ENCODE assay signal across 8 cellular contexts in the genomic region with DNA sequence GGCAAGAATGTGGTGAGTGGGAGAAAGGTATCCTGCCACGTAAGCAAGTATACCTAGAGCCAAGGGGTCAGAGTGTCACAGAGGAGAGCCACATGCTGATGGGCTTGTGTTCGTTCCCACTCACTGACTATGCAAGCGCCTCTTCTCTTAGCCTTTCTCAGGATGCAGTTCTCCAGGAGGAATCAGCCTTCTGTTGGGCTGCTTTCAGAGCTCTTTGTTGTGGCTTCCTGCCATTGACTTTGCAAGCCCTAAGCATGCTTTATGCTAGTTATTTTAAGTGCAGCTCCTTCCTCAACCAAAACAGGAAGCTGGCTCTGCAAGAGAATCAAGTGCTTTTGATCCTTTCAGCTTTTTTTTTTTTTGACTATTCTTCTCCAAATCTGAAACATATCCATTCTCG.
DNase-seq lines count a peak whose midpoint lies in the region; ATAC-seq and TF ChIP-seq lines count a peak whose summit lies in the region.

No MANE protein-coding gene starts in this region.

- H3F3A ChIP-seq in GM23338 (replicated peaks; ENCODE audit: low read depth), result peaks cover 14% of the 10 kb centered on the region; the same call in 1 of the 2 replicates

- H3K4me1 ChIP-seq in GM23338 (ENCODE audit: insufficient read depth), result peaks cover 17% of the 10 kb centered on the region
- peaks cover 52% of the 10 kb centered on the region for H3K4me1 ChIP-seq in SJSA1 (replicated peaks)
- H3K4me1 ChIP-seq in trophoblast cell (ENCODE audit: control insufficient read depth in 1 of 2, insufficient read depth in 2 of 2, low read length in 2 of 2), result no peaks in the 10 kb centered on the region
- H3K4me1 ChIP-seq in testis, result no peaks in the 10 kb centered on the region

- no peak overlapping the region for H3K4me3 ChIP-seq in GM23338
- no peak overlapping the region for H3K4me3 ChIP-seq in SJSA1
- H3K4me3 ChIP-seq in dorsolateral prefrontal cortex, result peak overlapping the region in 2 of 59 donors; percentile 1 to 19
- H3K4me3 ChIP-seq in trophoblast cell (ENCODE audit: low read depth, low read length), result no peak overlapping the region
- H3K4me3 ChIP-seq in testis, result no peak overlapping the region

- H3K27me3 ChIP-seq in GM23338 (ENCODE audit: insufficient read depth), result no peaks in the 10 kb centered on the region
- no peaks in the 10 kb centered on the region for H3K27me3 ChIP-seq in SJSA1 (replicated peaks)
- H3K27me3 ChIP-seq in dorsolateral prefrontal cortex, result no peaks in the 10 kb centered on the region
- H3K27me3 ChIP-seq in trophoblast cell (ENCODE audit: insufficient read depth, low read length), result no peaks in the 10 kb centered on the region
- H3K27me3 ChIP-seq in testis, result no peaks in the 10 kb centered on the region

- H3K4me2 ChIP-seq in GM23338 (no peak overlapping the region), trophoblast cell (ENCODE audit: low read length) (no peak overlapping the region)

- H4K8ac ChIP-seq in trophoblast cell (ENCODE audit: low read depth, low read length), result no peak overlapping the region

- WGBS in trophoblast cell (ENCODE audit: extremely low coverage, insufficient coverage, insufficient read length), result no CpG with 5 or more reads among the region's 4 CpGs
- WGBS in testis, 2 donors, result 63 to 72% methylated on average over 4 of the region's 4 CpGs

- peak overlapping the region; percentile 3 for H3K9ac ChIP-seq in trophoblast cell (ENCODE audit: low read length)

- no peak overlapping the region for H2AK5ac ChIP-seq in trophoblast cell (ENCODE audit: low read length)

- no peak overlapping the region for H4K91ac ChIP-seq in trophoblast cell (ENCODE audit: low read depth, low read length)

- no peaks in the 10 kb centered on the region for H3K9me2 ChIP-seq in GM23338 (ENCODE audit: insufficient read depth)

- H3K79me1 ChIP-seq in trophoblast cell (ENCODE audit: low read length), result no peaks in the 10 kb centered on the region

- H3K9me3 Mint-ChIP-seq in GM23338, result peaks cover 4% of the 10 kb centered on the region

- peaks cover 21% of the 10 kb centered on the region for H3K4me1 Mint-ChIP-seq in GM23338

- peak overlapping the region; percentile 91 for H3K27ac Mint-ChIP-seq in GM23338

- H3K27ac ChIP-seq in GM23338 (ENCODE audit: low read depth), result peak overlapping the region; percentile 96
- H3K27ac ChIP-seq in SJSA1, result no peak overlapping the region
- peak overlapping the region in 54 of 59 donors; percentile 2 to 89 (median 68) for H3K27ac ChIP-seq in dorsolateral prefrontal cortex
- H3K27ac ChIP-seq in trophoblast cell (ENCODE audit: low read depth, low read length), result no peak overlapping the region
- no peak overlapping the region for H3K27ac ChIP-seq in testis

- DNase-seq in GM23338 (ENCODE audit: low spot score) (peak; percentile 78), SJSA1 (ENCODE audit: low read depth in 1 of 2, low spot score in 2 of 2) (peak; percentile 53 to 63), dorsolateral prefrontal cortex (peak in 3 of 10 donors; percentile 5 to 55 (median 47)), trophoblast cell (no peak), NCI-H524 treated with DMSO at 0.1 percent for 48 hours (lab: John Stamatoyannopoulos, UW) (no peak), posterior vena cava (ENCODE audit: low spot score) (no peak), NCI-H2107 treated with DMSO at 0.1 percent for 48 hours (lab: John Stamatoyannopoulos, UW; ENCODE audit: unreplicated experiment) (no peak), testis (no peak)

- H3K23ac ChIP-seq in trophoblast cell (ENCODE audit: low read length), result no peak overlapping the region

- no peak overlapping the region for H3K4me3 Mint-ChIP-seq in GM23338

- H3K4ac ChIP-seq in trophoblast cell (ENCODE audit: low read depth, low read length), result no peak overlapping the region

- no peak overlapping the region for H2BK5ac ChIP-seq in trophoblast cell (ENCODE audit: low read depth, low read length, poor library complexity)

- no peaks in the 10 kb centered on the region for H3K27me3 Mint-ChIP-seq in GM23338 (ENCODE audit: insufficient read depth, low read depth, poor library complexity)

- H3K9me3 ChIP-seq in SJSA1 (replicated peaks) (no peaks in the 10 kb centered on the region), trophoblast cell (ENCODE audit: insufficient read depth, low read depth, low read length) (no peaks in the 10 kb centered on the region), testis (no peaks in the 10 kb centered on the region)

- ATAC-seq in GM23338, result peak; percentile 85

- intact Hi-C loops in dorsolateral prefrontal cortex (cut with DNase I) (no loop called here), posterior vena cava (cut with DNase I) (no loop called here), testis (cut with DNase I; ENCODE audit: low total_unique reads) (no loop called here)

- H3K14ac ChIP-seq in trophoblast cell (ENCODE audit: low read length), result no peak overlapping the region

- H4K20me1 ChIP-seq in GM23338 (replicated peaks; ENCODE audit: insufficient read depth), result no peaks in the 10 kb centered on the region

- H3K79me2 ChIP-seq in GM23338 (replicated peaks; ENCODE audit: insufficient read depth) (no peaks in the 10 kb centered on the region), trophoblast cell (ENCODE audit: control insufficient read depth, insufficient read depth, low read length, poor library complexity) (no peaks in the 10 kb centered on the region)

- no peaks in the 10 kb centered on the region for H3K36me3 ChIP-seq in GM23338 (ENCODE audit: insufficient read depth)
- H3K36me3 ChIP-seq in SJSA1, result peaks cover 8% of the 10 kb centered on the region
- H3K36me3 ChIP-seq in trophoblast cell (ENCODE audit: control insufficient read depth in 1 of 2, insufficient read depth in 2 of 2, low read length in 2 of 2), result no peaks in the 10 kb centered on the region
- no peaks in the 10 kb centered on the region for H3K36me3 ChIP-seq in testis (ENCODE audit: low read depth, missing control alignments)

- no peak overlapping the region for H2BK120ac ChIP-seq in trophoblast cell (ENCODE audit: insufficient read depth, low read length, poor library complexity)

- no peak overlapping the region for H2BK12ac ChIP-seq in trophoblast cell (ENCODE audit: low read length)

- TF ChIP-seq POLR2A in testis (IDR thresholded peaks at IDR 0.05), result no peak

- no peak overlapping the region for H4K12ac ChIP-seq in trophoblast cell (ENCODE audit: low read depth, low read length)

- H2AFZ ChIP-seq in GM23338 (no peak overlapping the region), trophoblast cell (ENCODE audit: insufficient read depth, low read length, poor library complexity) (no peak overlapping the region)

- TF ChIP-seq CTCF in GM23338 (conservative IDR thresholded peaks at IDR 0.05; ENCODE audit: low read depth in 2 of 2) (no peak), dorsolateral prefrontal cortex (IDR thresholded peaks at IDR 0.05 in 54 of 56, conservative IDR thresholded peaks at IDR 0.05 in 2 of 56; ENCODE audit: low read depth in 1 of 56, partially characterized antibody in 56 of 56) (peak in 1 of 56 donors; percentile 13), testis (IDR thresholded peaks at IDR 0.05) (no peak)

- no peak overlapping the region for H3K18ac ChIP-seq in trophoblast cell (ENCODE audit: low read length)

- H3K36me3 Mint-ChIP-seq in GM23338 (ENCODE audit: low read depth), result peaks cover 22% of the 10 kb centered on the region

TF ChIP-seq in GM23338, 12 proteins besides CTCF, POLR2A, EP300 and RAD21 (continues in another document):
- TF ChIP-seq NANOG (IDR thresholded peaks at IDR 0.05; ENCODE audit: borderline replicate concordance) (peak; percentile 25; the same call in 1 of the 2 replicates), EZH2 (IDR thresholded peaks at IDR 0.05; ENCODE audit: low read depth, unreplicated experiment) (no peak)
- TF ChIP-seq, protein P1, sequence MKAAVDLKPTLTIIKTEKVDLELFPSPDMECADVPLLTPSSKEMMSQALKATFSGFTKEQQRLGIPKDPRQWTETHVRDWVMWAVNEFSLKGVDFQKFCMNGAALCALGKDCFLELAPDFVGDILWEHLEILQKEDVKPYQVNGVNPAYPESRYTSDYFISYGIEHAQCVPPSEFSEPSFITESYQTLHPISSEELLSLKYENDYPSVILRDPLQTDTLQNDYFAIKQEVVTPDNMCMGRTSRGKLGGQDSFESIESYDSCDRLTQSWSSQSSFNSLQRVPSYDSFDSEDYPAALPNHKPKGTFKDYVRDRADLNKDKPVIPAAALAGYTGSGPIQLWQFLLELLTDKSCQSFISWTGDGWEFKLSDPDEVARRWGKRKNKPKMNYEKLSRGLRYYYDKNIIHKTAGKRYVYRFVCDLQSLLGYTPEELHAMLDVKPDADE (IDR thresholded peaks at IDR 0.05), result peak; percentile 61

Comparison
In these comparisons a context has a peak if more than half of its experiments do, and no peak if none do; other contexts are left out.
1. DNase-seq: peak in GM23338 (single experiment) and SJSA1 (2 of 2); none in trophoblast cell (0 of 2), NCI-H524 treated with DMSO at 0.1 percent for 48 hours (single experiment), posterior vena cava (single experiment), NCI-H2107 treated with DMSO at 0.1 percent for 48 hours (single experiment) and testis (single experiment).
2. H3K27ac ChIP-seq: peak in GM23338 (single experiment) and dorsolateral prefrontal cortex (54 of 59); none in SJSA1 (single experiment), trophoblast cell (single experiment) and testis (0 of 2).